ENCODE assay signal across 20 cellular contexts in the genomic region with DNA sequence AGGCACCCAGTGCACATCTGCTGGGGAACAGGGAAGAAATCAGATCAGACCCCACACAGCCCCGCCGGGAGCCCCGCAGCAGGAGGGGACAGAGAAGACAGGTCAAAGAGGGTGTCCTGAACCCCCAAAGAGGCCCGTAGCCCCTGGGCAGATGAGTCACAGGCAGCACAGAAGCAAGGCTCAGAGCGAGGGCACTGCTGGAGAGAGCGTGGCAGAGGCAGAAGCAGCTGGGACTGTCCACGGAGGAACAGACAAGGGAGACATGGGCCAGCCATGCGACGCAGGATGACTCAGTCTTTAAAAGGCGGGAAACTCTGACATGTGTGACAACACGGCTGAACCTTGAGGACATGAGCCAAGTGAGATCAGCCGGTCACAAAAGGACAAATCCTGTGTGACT. TPM values are rescaled to one million over a fixed set of nuclear protein-coding genes. Genes with fewer than 3 reads are reported as not detected.
"Had no signal": no experiment of that assay in that cellular context is flagged by ENCODE, and none has a peak within 500 bp of the region (broad histone marks: within the 10 kb centered on the region; RNA-seq: fewer than 3 reads in every experiment).

No MANE protein-coding gene starts in this region.

- DNase-seq: activated CD4-positive, alpha-beta T cell treated with anti-CD3 and anti-CD28 coated beads for 48 hours; activated CD8-positive, alpha-beta memory T cell treated with anti-CD3 and anti-CD28 coated beads, Interleukin-2, amount 50 U/mL, for 48 hours; activated CD8-positive, alpha-beta T cell treated with anti-CD3 and anti-CD28 coated beads, Interleukin-2, amount 10 ng/mL, durations not matched to agents 7 days and 5 days; amygdala; cerebellar nuclear complex; glutamatergic neuron; nephron progenitor cell; ovary had no signal

- H3K4me1 Mint-ChIP-seq: nephron progenitor cell, T-cell had no signal

- H3K27ac ChIP-seq: esophagus muscularis mucosa, ovary, SK-N-MC, skin epidermis, tibial nerve had no signal

- ATAC-seq: activated CD8-positive, alpha-beta T cell treated with anti-CD3 and anti-CD28 coated beads, Interleukin-2, amount 10 ng/mL, durations not matched to agents 7 days and 5 days; left colon; T-cell had no signal

- H3K27ac Mint-ChIP-seq: activated CD8-positive, alpha-beta T cell treated with anti-CD3 and anti-CD28 coated beads, Interleukin-2, amount 10 ng/mL, durations not matched to agents 7 days and 5 days; activated naive CD8-positive, alpha-beta T cell; activated T-helper 2 cell treated with anti-CD3 and anti-CD28 coated beads, Interferon-gamma antibody, Interleukin-2, Interleukin-4, amounts not matched to agents 10 μg/mL and 5 μg/mL and 100 μg/mL, durations not matched to agents 14 hours and 24 hours and 36 hours; brain; nephron progenitor cell; T-cell had no signal

- H3K4me1 ChIP-seq: esophagus muscularis mucosa had no signal

- H3K27me3 ChIP-seq: ovary had no signal

- H3K4me3 ChIP-seq: esophagus muscularis mucosa, ovary, SK-N-MC, skin epidermis, tibial nerve had no signal

- H3K9me3 ChIP-seq: ovary, tibial nerve had no signal

- H3K4me3 Mint-ChIP-seq: activated CD8-positive, alpha-beta T cell treated with anti-CD3 and anti-CD28 coated beads, Interleukin-2, amount 10 ng/mL, durations not matched to agents 7 days and 5 days; activated naive CD8-positive, alpha-beta T cell; brain; nephron progenitor cell; T-cell had no signal

- H3K36me3 Mint-ChIP-seq: T-cell had no signal

- H3K36me3 ChIP-seq: esophagus muscularis mucosa, ovary had no signal

RNA-seq across cellular contexts. Expression of a gene that starts 14.5 kb away (rescaled TPM):
- total RNA-seq: activated T-helper 2 cell treated with anti-CD3 and anti-CD28 coated beads, Interferon-gamma antibody, Interleukin-2, Interleukin-4, amounts not matched to agents 10 μg/mL and 5 μg/mL and 100 μg/mL, durations not matched to agents 14 hours and 24 hours and 36 hours; dermis microvascular lymphatic vessel endothelial cell had no signal

RNA-seq across cellular contexts. Expression of a gene that starts 33.2 kb away (rescaled TPM):
- total RNA-seq: activated CD8-positive, alpha-beta T cell treated with anti-CD3 and anti-CD28 coated beads, Interleukin-2, amount 10 ng/mL, durations not matched to agents 7 days and 5 days; activated T-helper 2 cell treated with anti-CD3 and anti-CD28 coated beads, Interferon-gamma antibody, Interleukin-2, Interleukin-4, amounts not matched to agents 10 μg/mL and 5 μg/mL and 100 μg/mL, durations not matched to agents 14 hours and 24 hours and 36 hours; dermis microvascular lymphatic vessel endothelial cell; esophagus muscularis mucosa; fibroblast of villous mesenchyme; left colon; ovary; renal cortical epithelial cell; T-cell; tibial nerve had no signal
- polyA plus RNA-seq: ovary had no signal
